15 cellular contexts compared by ENCODE assay signal in the genomic region with DNA sequence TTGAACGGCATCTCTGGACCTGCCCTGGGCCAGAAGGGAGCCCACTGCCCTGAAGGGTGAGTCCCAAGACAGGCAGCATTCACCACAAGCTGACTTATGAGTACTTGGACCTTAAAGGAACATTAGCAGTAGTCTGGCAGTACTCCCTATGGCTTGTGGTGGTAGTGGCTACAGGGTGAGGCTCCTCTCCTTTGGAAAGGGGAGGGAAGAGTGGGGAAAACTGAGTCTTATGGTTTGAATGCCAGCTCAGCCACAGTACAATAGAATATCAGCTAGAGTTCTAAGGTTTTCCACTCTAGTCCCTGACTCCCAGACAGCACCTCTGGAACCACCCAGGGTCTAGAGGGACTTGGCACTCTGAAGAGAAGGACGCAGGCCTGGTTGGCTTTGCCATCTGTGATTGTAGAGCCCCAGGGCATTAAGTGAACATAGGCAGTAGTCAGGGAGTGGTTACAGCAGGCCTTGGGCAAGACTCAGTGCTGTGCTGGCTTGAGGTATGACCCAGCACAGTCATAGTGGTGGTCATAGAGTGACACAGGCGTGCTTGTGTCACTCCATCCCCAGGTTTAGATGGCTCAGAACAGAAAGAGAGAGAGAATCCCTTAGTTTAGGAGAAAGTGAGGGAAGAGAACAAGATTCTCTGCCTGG. TPM values are rescaled to one million over a fixed set of nuclear protein-coding genes. Genes with fewer than 3 reads are reported as not detected.
A peak's percentile ranks its signal among the peaks of the same experiment; 100 is the strongest.
DNase-seq lines count a peak whose midpoint lies in the region; ATAC-seq, FAIRE-seq and TF ChIP-seq lines count a peak whose summit lies in the region.
"Had no signal": no experiment of that assay in that cellular context is flagged by ENCODE, and none has a peak within 500 bp of the region (broad histone marks: within the 10 kb centered on the region; RNA-seq: fewer than 3 reads in every experiment).

No MANE protein-coding gene starts in this region.

- H3K27ac ChIP-seq in H9 (ENCODE audit: insufficient read length, low read depth, low read length): no peak overlapping the region
- H3K27ac ChIP-seq: adrenal gland, uterus had no signal

- H3T11ph ChIP-seq in H9 (ENCODE audit: low read length): no peak overlapping the region

- CTCF ChIA-PET in activated naive CD4-positive, alpha-beta T cell treated with anti-CD3 and anti-CD28 coated beads, Interleukin-2, amount 10 ng/mL, durations not matched to agents 7 days and 5 days (lab: Charles Lee): interaction anchor here (0.6 kb wide), 1 partner anchor 104 kb away, joined by 3 read pairs; no protein-coding TSS in a partner anchor

- H3K79me1 ChIP-seq in H9 (ENCODE audit: insufficient read depth, low read depth, low read length, poor library complexity, severe bottlenecking): no peaks in the 10 kb centered on the region

- H2BK20ac ChIP-seq in H9 (ENCODE audit: low read depth, low read length, poor library complexity, severe bottlenecking): no peak overlapping the region

- DNase-seq in activated naive CD4-positive, alpha-beta T cell treated with anti-CD3 and anti-CD28 coated beads, Interleukin-2, amount 10 ng/mL, durations not matched to agents 7 days and 5 days: no peak
- DNase-seq in RPMI7951 (ENCODE audit: low read depth) (peak; percentile 8), epithelial cell of esophagus (ENCODE audit: low read depth) (peak; percentile 62), urothelium cell line (ENCODE audit: low spot score) (no peak), H9 (no peak)
- no peak for DNase-seq in NK-92 treated with Interleukin-12 subunit alpha and Interleukin-12 subunit beta, amount 100 ng/mL, for 24 hours (lab: John Stamatoyannopoulos, UW)
- DNase-seq: activated CD8-positive, alpha-beta memory T cell treated with anti-CD3 and anti-CD28 coated beads, Interleukin-2, amount 50 U/mL, for 48 hours; adrenal gland; Caco-2; kidney glomerular epithelial cell; uterus had no signal

- H2AFZ ChIP-seq in H9 (ENCODE audit: low read length): no peak overlapping the region

- no peaks in the 10 kb centered on the region for H3K79me2 ChIP-seq in H9 (ENCODE audit: insufficient read depth, low read length)

- no peaks in the 10 kb centered on the region for H3K27me3 ChIP-seq in H9 (ENCODE audit: insufficient read depth, low read length)
- H3K27me3 ChIP-seq: adrenal gland, uterus had no signal

- H3K56ac ChIP-seq in H9 (ENCODE audit: insufficient read length, low read depth, low read length): no peak overlapping the region

- no peaks in the 10 kb centered on the region for H3K9me3 ChIP-seq in H9 (ENCODE audit: control insufficient read depth, low read depth, low read length)
- H3K9me3 ChIP-seq: adrenal gland, Caco-2, uterus had no signal

- no peak overlapping the region for H3K4me3 ChIP-seq in epithelial cell of esophagus (ENCODE audit: low read length)
- H3K4me3 ChIP-seq: adrenal gland, uterus had no signal

- H4K91ac ChIP-seq in H9 (ENCODE audit: insufficient read length, low read depth, low read length): no peak overlapping the region

- peak; percentile 32 for FAIRE-seq in urothelium cell line (lab: Jason Lieb, UNC)

- no peak overlapping the region for H3K23ac ChIP-seq in H9 (ENCODE audit: insufficient read length, low read depth, low read length)

- no peaks in the 10 kb centered on the region for H3K23me2 ChIP-seq in H9 (ENCODE audit: insufficient read length, low read depth, low read length, poor library complexity, severe bottlenecking)

- H3K4me1 Mint-ChIP-seq in activated naive CD4-positive, alpha-beta T cell treated with anti-CD3 and anti-CD28 coated beads, Interleukin-2, amount 50 U/mL, for 24 hours: peaks cover 41% of the 10 kb centered on the region
- H3K4me1 Mint-ChIP-seq in activated naive CD4-positive, alpha-beta T cell treated with anti-CD3 and anti-CD28 coated beads, Interleukin-2, amount 10 ng/mL, durations not matched to agents 7 days and 5 days: peaks cover 6% of the 10 kb centered on the region
- no peaks in the 10 kb centered on the region for H3K4me1 Mint-ChIP-seq in H9
- H3K4me1 Mint-ChIP-seq: WTC11 had no signal

- H3K4me1 ChIP-seq in H9 (ENCODE audit: insufficient read depth, low read length): no peaks in the 10 kb centered on the region
- H3K4me1 ChIP-seq: adrenal gland, Caco-2, uterus had no signal

- no peak overlapping the region for H3K4me2 ChIP-seq in H9 (ENCODE audit: insufficient read depth, insufficient read length, low read length)

- H3K14ac ChIP-seq in H9 (ENCODE audit: insufficient read depth, low read length): no peak overlapping the region

- no peak overlapping the region for H2BK15ac ChIP-seq in H9 (ENCODE audit: low read depth, low read length)

- H3K18ac ChIP-seq in H9 (ENCODE audit: insufficient read length, low read depth, low read length): no peak overlapping the region

- no peak overlapping the region for H3K4me3 Mint-ChIP-seq in activated naive CD4-positive, alpha-beta T cell treated with anti-CD3 and anti-CD28 coated beads, Interleukin-2, amount 50 U/mL, for 24 hours
- H3K4me3 Mint-ChIP-seq in activated naive CD4-positive, alpha-beta T cell treated with anti-CD3 and anti-CD28 coated beads, Interleukin-2, amount 10 ng/mL, durations not matched to agents 7 days and 5 days: no peak overlapping the region
- no peak overlapping the region for H3K4me3 Mint-ChIP-seq in H9
- H3K4me3 Mint-ChIP-seq: WTC11 had no signal

- no peak overlapping the region for H4K5ac ChIP-seq in H9 (ENCODE audit: insufficient read length, low read depth, low read length)

- no CpG with 5 or more reads among the region's 3 CpGs for WGBS in H9 (ENCODE audit: extremely low coverage, insufficient read length, low lambda C conversion rate)

- no peak overlapping the region for H3K4ac ChIP-seq in H9 (ENCODE audit: low read depth, low read length)

- peaks cover 6% of the 10 kb centered on the region for H3K9me3 Mint-ChIP-seq in activated naive CD4-positive, alpha-beta T cell treated with anti-CD3 and anti-CD28 coated beads, Interleukin-2, amount 50 U/mL, for 24 hours
- peaks cover 29% of the 10 kb centered on the region for H3K9me3 Mint-ChIP-seq in activated naive CD4-positive, alpha-beta T cell treated with anti-CD3 and anti-CD28 coated beads, Interleukin-2, amount 10 ng/mL, durations not matched to agents 7 days and 5 days
- H3K9me3 Mint-ChIP-seq in H9: peaks cover 7 to 10% of the 10 kb centered on the region in 2 experiments; a peak in 3 of 5 replicates
- H3K9me3 Mint-ChIP-seq: WTC11 had no signal

- H4K8ac ChIP-seq in H9 (replicated peaks; ENCODE audit: insufficient read length, low read depth, low read length): no peak overlapping the region

- H4K20me1 ChIP-seq in H9 (ENCODE audit: control insufficient read depth, insufficient read depth, insufficient read length): no peaks in the 10 kb centered on the region

- peaks cover 36% of the 10 kb centered on the region for H3K36me3 Mint-ChIP-seq in activated naive CD4-positive, alpha-beta T cell treated with anti-CD3 and anti-CD28 coated beads, Interleukin-2, amount 50 U/mL, for 24 hours
- peaks cover 61% of the 10 kb centered on the region for H3K36me3 Mint-ChIP-seq in activated naive CD4-positive, alpha-beta T cell treated with anti-CD3 and anti-CD28 coated beads, Interleukin-2, amount 10 ng/mL, durations not matched to agents 7 days and 5 days
- no peaks in the 10 kb centered on the region for H3K36me3 Mint-ChIP-seq in H9 (ENCODE audit: insufficient read depth in 1 of 3, low read depth in 3 of 3)
- H3K36me3 Mint-ChIP-seq: WTC11 had no signal

- no peak for ATAC-seq in GM19397 (IDR thresholded peaks at IDR 0.05; ENCODE audit: unreplicated experiment)
- ATAC-seq: Right ventricle myocardium inferior, WTC11 had no signal

- H3K27ac Mint-ChIP-seq in activated naive CD4-positive, alpha-beta T cell treated with anti-CD3 and anti-CD28 coated beads, Interleukin-2, amount 50 U/mL, for 24 hours: peak overlapping the region; percentile 76
- H3K27ac Mint-ChIP-seq in activated naive CD4-positive, alpha-beta T cell treated with anti-CD3 and anti-CD28 coated beads, Interleukin-2, amount 10 ng/mL, durations not matched to agents 7 days and 5 days: no peak overlapping the region
- no peak overlapping the region; a peak in 1 of 7 replicates for H3K27ac Mint-ChIP-seq in H9
- H3K27ac Mint-ChIP-seq: WTC11 had no signal

- no peak overlapping the region for H2AK5ac ChIP-seq in H9 (ENCODE audit: insufficient read length, low read length)

- H2BK5ac ChIP-seq in H9 (ENCODE audit: insufficient read length, low read length): no peak overlapping the region

- H3K27me3 Mint-ChIP-seq in activated naive CD4-positive, alpha-beta T cell treated with anti-CD3 and anti-CD28 coated beads, Interleukin-2, amount 50 U/mL, for 24 hours: no peaks in the 10 kb centered on the region
- H3K27me3 Mint-ChIP-seq in activated naive CD4-positive, alpha-beta T cell treated with anti-CD3 and anti-CD28 coated beads, Interleukin-2, amount 10 ng/mL, durations not matched to agents 7 days and 5 days: no peaks in the 10 kb centered on the region
- no peaks in the 10 kb centered on the region for H3K27me3 Mint-ChIP-seq in H9 (ENCODE audit: low read depth)

- no peak overlapping the region for H3K9ac ChIP-seq in H9 (ENCODE audit: extremely low read depth, insufficient read length, low read length)

- H2BK120ac ChIP-seq in H9 (ENCODE audit: low read depth, low read length, poor library complexity, severe bottlenecking): no peak overlapping the region

- H2BK12ac ChIP-seq in H9 (ENCODE audit: insufficient read length, low read depth, low read length): no peak overlapping the region

- TF ChIP-seq CTCF in epithelial cell of esophagus (IDR thresholded peaks at IDR 0.05; ENCODE audit: insufficient read depth, low read depth, low read length, missing control alignments) (no peak), H9 (conservative IDR thresholded peaks at IDR 0.05) (no peak)

RNA-seq across cellular contexts. Expression of a gene that starts 31.0 kb away (rescaled TPM):
- total RNA-seq in RPMI7951 (2014; rRNA removed; shearing (Covaris generic)): 0.29 TPM in 1 of 2 replicates, not detected in the other
- total RNA-seq in H9 (2021): 0.15 and 0.31 TPM in 2 replicates
- total RNA-seq: Caco-2 had no signal

RNA-seq across cellular contexts. Expression of a gene that starts 59.7 kb away (rescaled TPM):
- 32.3 and 44.7 TPM in 2 replicates for total RNA-seq in RPMI7951 (2014; rRNA removed; shearing (Covaris generic))
- 12.8 and 13.6 TPM in 2 replicates for total RNA-seq in H9 (2021)

Comparison
In these comparisons a context has a peak if more than half of its experiments do, and no peak if none do; other contexts are left out.
1. DNase-seq: peak in RPMI7951 (single experiment) and epithelial cell of esophagus (single experiment); none in activated naive CD4-positive, alpha-beta T cell treated with anti-CD3 and anti-CD28 coated beads, Interleukin-2, amount 10 ng/mL, durations not matched to agents 7 days and 5 days (single experiment), urothelium cell line (single experiment), NK-92 treated with Interleukin-12 subunit alpha and Interleukin-12 subunit beta, amount 100 ng/mL, for 24 hours (single experiment) and H9 (single experiment).